In genomic region chr16:8893426-8893825, GRCh38 we compare ENCODE assay signal across 24 cellular contexts. TPM values are rescaled to one million over a fixed set of nuclear protein-coding genes. Genes with fewer than 3 reads are reported as not detected.
DNase-seq lines count a peak whose midpoint lies in the region; ATAC-seq and TF ChIP-seq lines count a peak whose summit lies in the region.
"Had no signal": no experiment of that assay in that cellular context is flagged by ENCODE, and none has a peak within 500 bp of the region (broad histone marks: within the 10 kb centered on the region; RNA-seq: fewer than 3 reads in every experiment).

No MANE protein-coding gene starts in this region.

- H3K4me2 ChIP-seq in HCT116 (ENCODE audit: low read length) = no peak overlapping the region

- H3K27ac ChIP-seq in HCT116 (ENCODE audit: low read depth, low read length) = no peak overlapping the region
- peak overlapping the region; percentile 30 for H3K27ac ChIP-seq in psoas muscle
- H3K27ac ChIP-seq in vagina = no peak overlapping the region
- H3K27ac ChIP-seq: 22Rv1, colonic mucosa, gastroesophageal sphincter, HL-60, left ventricle myocardium inferior, ovary, tibial artery had no signal

- RAD21 ChIA-PET in HCT116 (lab: Charles Lee; ENCODE audit: low non-redundant PET in 1 of 2, low total read pairs in 2 of 2, uncharacterized antibody in 2 of 2, unreplicated experiment in 2 of 2) = no interaction called here

- no peaks in the 10 kb centered on the region for H3K27me3 Mint-ChIP-seq in activated CD4-positive, alpha-beta T cell treated with anti-CD3 and anti-CD28 coated beads for 36 hours
- H3K27me3 Mint-ChIP-seq in brain = no peaks in the 10 kb centered on the region
- H3K27me3 Mint-ChIP-seq: activated B cell treated with CpG ODN at 0.5 μM for 24 hours had no signal

- no peaks in the 10 kb centered on the region for H3K79me2 ChIP-seq in HCT116 (ENCODE audit: insufficient read depth, low read length)

- no peaks in the 10 kb centered on the region for H4K20me1 ChIP-seq in HCT116 (ENCODE audit: insufficient read depth)

- no peak for TF ChIP-seq RAD21 in HCT116 (IDR thresholded peaks at IDR 0.05; ENCODE audit: low read depth)

- BruUV-seq in HCT116 (replicated peaks; lab: Mats Ljungman, UMichigan) = TSS peak; percentile 10

- WGBS in psoas muscle, 3 donors = 81 to 86% (median 83%) methylated on average over 9 of the region's 9 CpGs

- H3K9ac ChIP-seq in HCT116 (ENCODE audit: low read length) = no peak overlapping the region

- peaks cover 10% of the 10 kb centered on the region for H3K4me1 Mint-ChIP-seq in activated CD4-positive, alpha-beta T cell treated with anti-CD3 and anti-CD28 coated beads for 36 hours
- peaks cover 31% of the 10 kb centered on the region for H3K4me1 Mint-ChIP-seq in brain
- H3K4me1 Mint-ChIP-seq: CD14-positive monocyte had no signal

- POLR2A ChIA-PET in activated CD4-positive, alpha-beta T cell treated with anti-CD3 and anti-CD28 coated beads for 36 hours (lab: Charles Lee) = no interaction called here
- POLR2A ChIA-PET in HCT116 (lab: Charles Lee) = no interaction called here

- no peak overlapping the region for H3K4me3 Mint-ChIP-seq in activated CD4-positive, alpha-beta T cell treated with anti-CD3 and anti-CD28 coated beads for 36 hours
- H3K4me3 Mint-ChIP-seq in brain = no peak overlapping the region
- H3K4me3 Mint-ChIP-seq: activated B cell treated with CpG ODN at 0.5 μM for 24 hours, CD14-positive monocyte had no signal

- no peaks in the 10 kb centered on the region for H3K4me1 ChIP-seq in HCT116 (ENCODE audit: control insufficient read depth in 1 of 2, insufficient read depth in 2 of 2, low read length in 2 of 2)
- H3K4me1 ChIP-seq in psoas muscle = peaks cover 14% of the 10 kb centered on the region
- H3K4me1 ChIP-seq in vagina = no peaks in the 10 kb centered on the region
- H3K4me1 ChIP-seq: colonic mucosa had no signal

- H3K27me3 ChIP-seq in HCT116 (ENCODE audit: insufficient read depth, low read length) (no peaks in the 10 kb centered on the region), psoas muscle (ENCODE audit: insufficient read depth in 3 of 3, low read length in 2 of 3) (no peaks in the 10 kb centered on the region), vagina (no peaks in the 10 kb centered on the region)
- H3K27me3 ChIP-seq: colonic mucosa, gastroesophageal sphincter, ovary, tibial artery had no signal

- H3K9me3 Mint-ChIP-seq in activated CD4-positive, alpha-beta T cell treated with anti-CD3 and anti-CD28 coated beads for 36 hours (ENCODE audit: low read depth) = no peaks in the 10 kb centered on the region
- no peaks in the 10 kb centered on the region for H3K9me3 Mint-ChIP-seq in brain
- H3K9me3 Mint-ChIP-seq: activated B cell treated with CpG ODN at 0.5 μM for 24 hours, CD14-positive monocyte had no signal

- intact Hi-C loops in activated CD4-positive, alpha-beta T cell treated with anti-CD3 and anti-CD28 coated beads for 36 hours (cut with DNase I, micrococcal nuclease) = no loop called here
- intact Hi-C loops in HCT116 (cut with micrococcal nuclease) (no loop called here), psoas muscle (cut with DNase I) (loop anchor here in 1 of 2 donors (5.0 to 10.0 kb wide), 2 partner anchors 114 to 221 kb away; no protein-coding TSS in a partner anchor), vagina (cut with DNase I) (no loop called here)

- H3K9me2 ChIP-seq in HCT116 (ENCODE audit: insufficient read depth) = no peaks in the 10 kb centered on the region

- H3K36me3 ChIP-seq in HCT116 (ENCODE audit: control insufficient read depth in 1 of 2, insufficient read depth in 2 of 2, low read length in 2 of 2) = peaks cover 41 to 54% of the 10 kb centered on the region in 2 experiments
- peaks cover 11 to 92% of the 10 kb centered on the region in 2 donors for H3K36me3 ChIP-seq in psoas muscle (ENCODE audit: insufficient read depth in 1 of 2, low read depth in 1 of 2)
- peaks cover 4 to 68% of the 10 kb centered on the region in 2 donors for H3K36me3 ChIP-seq in vagina
- H3K36me3 ChIP-seq: ovary had no signal

- no peak for TF ChIP-seq POLR2A in HCT116 (IDR thresholded peaks at IDR 0.05; ENCODE audit: borderline replicate concordance, extremely low read depth, insufficient read depth, insufficient read length)
- no peak for TF ChIP-seq POLR2A in vagina (IDR thresholded peaks at IDR 0.05)

- ATAC-seq in activated CD4-positive, alpha-beta T cell treated with anti-CD3 and anti-CD28 coated beads for 36 hours = no peak
- no peak for ATAC-seq in HCT116
- ATAC-seq in psoas muscle = no peak
- no peak for ATAC-seq in GM19463 (IDR thresholded peaks at IDR 0.05; ENCODE audit: unreplicated experiment)
- ATAC-seq: gastroesophageal sphincter had no signal

- no peak overlapping the region for H3K4me3 ChIP-seq in HCT116 (replicated peaks in 1 of 2; ENCODE audit: low read depth in 1 of 2, low read length in 2 of 2)
- no peak overlapping the region for H3K4me3 ChIP-seq in psoas muscle
- H3K4me3 ChIP-seq in vagina = no peak overlapping the region
- H3K4me3 ChIP-seq: colonic mucosa, gastroesophageal sphincter, left ventricle myocardium inferior, ovary, tibial artery had no signal

- peak overlapping the region; percentile 16 for H3K27ac Mint-ChIP-seq in activated CD4-positive, alpha-beta T cell treated with anti-CD3 and anti-CD28 coated beads for 36 hours
- H3K27ac Mint-ChIP-seq in brain = peak overlapping the region; percentile 51 to 90 (median 71)
- H3K27ac Mint-ChIP-seq: activated B cell treated with CpG ODN at 0.5 μM for 24 hours had no signal

- no peak for TF ChIP-seq CTCF in HCT116 (IDR thresholded peaks at IDR 0.05 in 2 of 3, conservative IDR thresholded peaks at IDR 0.05 in 1 of 3; ENCODE audit: borderline replicate concordance in 1 of 3, insufficient read depth in 1 of 3, low read depth in 2 of 3, low read length in 2 of 3)
- peak in 1 of 2 experiments; percentile 24 for TF ChIP-seq CTCF in brain (conservative IDR thresholded peaks at IDR 0.05)
- TF ChIP-seq CTCF in psoas muscle (IDR thresholded peaks at IDR 0.05) = no peak
- no peak for TF ChIP-seq CTCF in vagina (IDR thresholded peaks at IDR 0.05)

- H3K36me3 Mint-ChIP-seq in activated CD4-positive, alpha-beta T cell treated with anti-CD3 and anti-CD28 coated beads for 36 hours (ENCODE audit: low read depth) = peaks cover 54% of the 10 kb centered on the region
- H3K36me3 Mint-ChIP-seq in brain = peaks cover 70% of the 10 kb centered on the region

- no peaks in the 10 kb centered on the region for H3K9me3 ChIP-seq in HCT116 (ENCODE audit: control insufficient read depth in 1 of 2, insufficient read depth in 1 of 2, low read depth in 1 of 2, low read length in 2 of 2)
- H3K9me3 ChIP-seq in psoas muscle = no peaks in the 10 kb centered on the region
- H3K9me3 ChIP-seq in vagina = no peaks in the 10 kb centered on the region
- H3K9me3 ChIP-seq: colonic mucosa, gastroesophageal sphincter, left ventricle myocardium inferior, ovary, tibial artery had no signal

- CTCF ChIA-PET in activated CD4-positive, alpha-beta T cell treated with anti-CD3 and anti-CD28 coated beads for 36 hours (lab: Charles Lee) = interaction anchor here (0.5 to 5.7 kb wide), 5 partner anchors 13 to 340 kb away, joined by 3 to 31 read pairs (median 5); partner anchors contain the start of gene LITAFD
- CTCF ChIA-PET in HCT116 (lab: Charles Lee) = no interaction called here

- no peak overlapping the region for H2AFZ ChIP-seq in HCT116 (ENCODE audit: low read depth, low read length, poor library complexity, severe bottlenecking)

- DNase-seq in activated CD4-positive, alpha-beta T cell treated with anti-CD3 and anti-CD28 coated beads for 36 hours = no peak
- DNase-seq in activated CD4-positive, alpha-beta T cell treated with anti-CD3 and anti-CD28 coated beads, Interleukin-2, amount 50 U/mL, for 1 hour = no peak
- DNase-seq in HCT116 (ENCODE audit: low read depth, low spot score) (no peak), psoas muscle (no peak), vagina (ENCODE audit: extremely low spot score in 2 of 2) (no peak), DMS 273 (lab: John Stamatoyannopoulos, UW; ENCODE audit: unreplicated experiment) (no peak)
- DNase-seq: activated B cell treated with CpG ODN at 0.5 μM for 24 hours, activated T-cell treated with anti-CD3 and anti-CD28 coated beads for 4 hours, anterior cingulate cortex, colonic mucosa, DND-41, KG1, left ventricle myocardium inferior, NCI-H1092, small intestine had no signal

TF ChIP-seq in HCT116, 20 proteins besides CTCF, POLR2A, EP300 and RAD21 (continues in another document):
- TF ChIP-seq TCF7L2 (IDR thresholded peaks at IDR 0.05; ENCODE audit: borderline replicate concordance, extremely low read depth, insufficient read depth, insufficient read length) = no peak
- no peak for TF ChIP-seq EGR1 (IDR thresholded peaks at IDR 0.05; ENCODE audit: low read depth)
- no peak for TF ChIP-seq SRF (IDR thresholded peaks at IDR 0.05; ENCODE audit: low read depth)

RNA-seq across cellular contexts. Expression of gene LITAFD, which starts 11.3 kb away (rescaled TPM):
- not detected for total RNA-seq in activated CD4-positive, alpha-beta T cell treated with anti-CD3 and anti-CD28 coated beads for 36 hours
- total RNA-seq in HCT116 (2021; ENCODE audit: unreplicated experiment) (not detected), psoas muscle (not detected), vagina (not detected)
- not detected in 2 replicates for polyA plus RNA-seq in HCT116 (2012)
- polyA plus RNA-seq in brain (ENCODE audit: insufficient read depth, low read depth, low replicate concordance) (not detected), psoas muscle (not detected)
- total RNA-seq: activated B cell treated with CpG ODN at 0.5 μM for 24 hours; colonic mucosa; gastroesophageal sphincter; left ventricle myocardium inferior; ovary; T-helper 1 cell treated with Interleukin-12 subunit alpha and Interleukin-12 subunit beta and Interleukin-4 antibody, amounts not matched to agents 30 ng/mL and 1 ng/mL, for 36 hours had no signal
- polyA plus RNA-seq: CD14-positive monocyte, ovary, small intestine had no signal

RNA-seq across cellular contexts. Expression of gene CARHSP1, which starts 24.6 kb away (rescaled TPM):
- 10 to 100 TPM; 49.4 to 64.5 TPM for total RNA-seq in activated CD4-positive, alpha-beta T cell treated with anti-CD3 and anti-CD28 coated beads for 36 hours
- total RNA-seq in HCT116 (2021; ENCODE audit: unreplicated experiment) (79.7 TPM), psoas muscle (10 to 100 TPM in 3 of 4 donors, 1 to 10 TPM in 1; 9.8 to 23.0 (median 13.5) TPM), vagina (125 TPM)
- polyA plus RNA-seq in HCT116 (2012) = 116 and 137 TPM in 2 replicates
- polyA plus RNA-seq in brain (ENCODE audit: insufficient read depth, low read depth, low replicate concordance) (407 TPM), psoas muscle (10 to 100 TPM; 16.6 to 19.6 (median 19.1) TPM)
